Comparison of ENCODE assay signal across 8 cellular contexts in the genomic region with DNA sequence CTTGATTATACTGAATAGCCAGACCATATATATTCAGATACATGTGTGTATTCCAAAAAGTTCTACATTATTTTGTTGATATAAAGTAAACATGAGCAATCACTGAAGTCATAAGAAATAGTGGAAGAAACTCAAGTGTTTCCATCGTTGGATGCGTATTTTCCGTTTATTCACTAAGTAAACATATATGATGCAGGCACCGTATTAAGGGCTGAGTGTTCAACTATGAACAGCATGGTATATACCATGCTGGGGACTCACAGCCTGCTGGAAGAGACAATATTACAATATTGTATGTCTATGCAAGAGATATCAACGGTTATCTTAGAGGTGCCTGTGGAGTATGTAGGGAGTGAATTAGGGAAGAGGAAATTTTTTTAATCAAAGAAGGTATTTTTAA. TPM values are rescaled to one million over a fixed set of nuclear protein-coding genes. Genes with fewer than 3 reads are reported as not detected.
DNase-seq lines count a peak whose midpoint lies in the region; ATAC-seq, FAIRE-seq and TF ChIP-seq lines count a peak whose summit lies in the region.

No MANE protein-coding gene starts in this region.

- no peak for FAIRE-seq in RCC 7860 (lab: Jason Lieb, UNC)

- H3K9ac ChIP-seq in neural progenitor cell: no peak overlapping the region

- H3K27me3 Mint-ChIP-seq in Calu3 (ENCODE audit: unreplicated experiment): no peaks in the 10 kb centered on the region
- peaks cover 2% of the 10 kb centered on the region for H3K27me3 Mint-ChIP-seq in neural progenitor cell (ENCODE audit: insufficient read depth, low read depth)

- H3K4me3 Mint-ChIP-seq in Calu3 (ENCODE audit: low read depth, unreplicated experiment): peak overlapping the region; percentile 78
- H3K4me3 Mint-ChIP-seq in neural progenitor cell: peak overlapping the region; percentile 93

- peak overlapping the region; percentile 75 for H3K4me2 ChIP-seq in neural progenitor cell

- H3K27me3 ChIP-seq in neural progenitor cell: peaks cover 23% of the 10 kb centered on the region

- no peaks in the 10 kb centered on the region for H4K20me1 ChIP-seq in neural progenitor cell (ENCODE audit: low read depth)

- DNase-seq in Calu3: no peak
- DNase-seq in NAMALWA (ENCODE audit: low spot score): peak; percentile 41
- peak; percentile 23 for DNase-seq in dermis blood vessel endothelial cell
- DNase-seq in neural progenitor cell (ENCODE audit: low spot score): no peak
- no peak for DNase-seq in NCI-H2171 treated with DMSO at 0.1 percent for 48 hours (lab: John Stamatoyannopoulos, UW)
- DNase-seq in RCC 7860 (ENCODE audit: low spot score): no peak
- no peak for DNase-seq in GOT3 (lab: John Stamatoyannopoulos, UW)

- ATAC-seq in GM18907 (IDR thresholded peaks at IDR 0.05; ENCODE audit: unreplicated experiment): no peak

- no peak overlapping the region for H3K27ac ChIP-seq in neural progenitor cell

- intact Hi-C loops in Calu3 (cut with micrococcal nuclease; ENCODE audit: unreplicated experiment): loop anchor here (5.0 to 10.0 kb wide), 4 partner anchors 64 to 206 kb away; a partner anchor contains a TSS

- H3K9me3 Mint-ChIP-seq in Calu3 (ENCODE audit: low read depth, unreplicated experiment) (no peaks in the 10 kb centered on the region), neural progenitor cell (no peaks in the 10 kb centered on the region)

- peaks cover 19% of the 10 kb centered on the region for H3F3A ChIP-seq in neural progenitor cell (ENCODE audit: low read depth)

- H3K4me1 Mint-ChIP-seq in Calu3 (ENCODE audit: low read depth, unreplicated experiment) (peaks cover 50% of the 10 kb centered on the region), neural progenitor cell (peaks cover 6% of the 10 kb centered on the region)

- H3K79me2 ChIP-seq in neural progenitor cell (ENCODE audit: low read depth): no peaks in the 10 kb centered on the region

- peak overlapping the region; percentile 32 for H2AFZ ChIP-seq in neural progenitor cell (replicated peaks)

- no peaks in the 10 kb centered on the region for H3K36me3 ChIP-seq in neural progenitor cell

- BruUV-seq in Calu3 (replicated peaks; lab: Mats Ljungman, UMichigan): no TSS peak

- H3K4me1 ChIP-seq in neural progenitor cell: no peaks in the 10 kb centered on the region

- CTCF ChIA-PET in Calu3 (lab: Charles Lee): no interaction called here

- H3K27ac Mint-ChIP-seq in Calu3 (ENCODE audit: unreplicated experiment) (peak overlapping the region; percentile 57), neural progenitor cell (peak overlapping the region; percentile 82)

- TF ChIP-seq CTCF in Calu3 (IDR thresholded peaks at IDR 0.05; ENCODE audit: unreplicated experiment) (no peak), neural progenitor cell (IDR thresholded peaks at IDR 0.05) (no peak)

- peak overlapping the region; percentile 72 for H3K4me3 ChIP-seq in neural progenitor cell

- H3K36me3 Mint-ChIP-seq in Calu3 (ENCODE audit: insufficient read depth, unreplicated experiment): peaks cover 30% of the 10 kb centered on the region
- no peaks in the 10 kb centered on the region for H3K36me3 Mint-ChIP-seq in neural progenitor cell

- H3K9me3 ChIP-seq in neural progenitor cell (ENCODE audit: low read depth): no peaks in the 10 kb centered on the region

RNA-seq across cellular contexts. Expression of a gene that starts 1.2 kb away (rescaled TPM):
- total RNA-seq in Calu3 (2022) (18.3 and 19.3 TPM in 2 replicates), dermis blood vessel endothelial cell (7.0 and 15.0 TPM in 2 replicates), neural progenitor cell (ENCODE audit: low replicate concordance) (4.5 and 5.1 TPM in 2 replicates)

Comparison
In these comparisons a context has a peak if more than half of its experiments do, and no peak if none do; other contexts are left out.
1. DNase-seq: peak in NAMALWA (single experiment) and dermis blood vessel endothelial cell (single experiment); none in Calu3 (single experiment), neural progenitor cell (single experiment), NCI-H2171 treated with DMSO at 0.1 percent for 48 hours (single experiment), RCC 7860 (single experiment) and GOT3 (single experiment).